15 cellular contexts compared by ENCODE assay signal in genomic region chr5:16551628-16552027, GRCh38.
DNase-seq lines count a peak whose midpoint lies in the region; ATAC-seq and TF ChIP-seq lines count a peak whose summit lies in the region.
"Had no signal": no experiment of that assay in that cellular context is flagged by ENCODE, and none has a peak within 500 bp of the region (broad histone marks: within the 10 kb centered on the region; RNA-seq: fewer than 3 reads in every experiment).

No MANE protein-coding gene starts in this region.

- no peaks in the 10 kb centered on the region for H3K36me3 Mint-ChIP-seq in activated T-helper 1 cell treated with anti-CD3 and anti-CD28 coated beads, Interleukin-12 subunit alpha, Interleukin-12 subunit beta, Interleukin-2, Interleukin-4 antibody, amounts not matched to agents 30 ng/mL and 10 ng/mL and 1 ng/mL, durations not matched to agents 14 hours and 24 hours and 36 hours (ENCODE audit: low read depth)

- H3K4me3 Mint-ChIP-seq in activated T-helper 1 cell treated with anti-CD3 and anti-CD28 coated beads, Interleukin-12 subunit alpha, Interleukin-12 subunit beta, Interleukin-2, Interleukin-4 antibody, amounts not matched to agents 30 ng/mL and 10 ng/mL and 1 ng/mL, durations not matched to agents 14 hours and 24 hours and 36 hours: no peak overlapping the region
- H3K4me3 Mint-ChIP-seq: B cell had no signal

- no peak for TF ChIP-seq CTCF in left ventricle myocardium inferior (IDR thresholded peaks at IDR 0.05; ENCODE audit: borderline replicate concordance)
- TF ChIP-seq CTCF in psoas muscle (IDR thresholded peaks at IDR 0.05): no peak

- H3K27me3 ChIP-seq in left ventricle myocardium inferior (ENCODE audit: low read depth) (no peaks in the 10 kb centered on the region), psoas muscle (ENCODE audit: insufficient read depth in 3 of 3, low read length in 2 of 3) (no peaks in the 10 kb centered on the region)

- WGBS in psoas muscle, 3 donors: 54 to 66% (median 60%) methylated on average over 2 of the region's 2 CpGs

- H3K27ac Mint-ChIP-seq in activated T-helper 1 cell treated with anti-CD3 and anti-CD28 coated beads, Interleukin-12 subunit alpha, Interleukin-12 subunit beta, Interleukin-2, Interleukin-4 antibody, amounts not matched to agents 30 ng/mL and 10 ng/mL and 1 ng/mL, durations not matched to agents 14 hours and 24 hours and 36 hours: no peak overlapping the region
- H3K27ac Mint-ChIP-seq: B cell had no signal

- H3K4me1 ChIP-seq in left ventricle myocardium inferior (peaks cover 37% of the 10 kb centered on the region), psoas muscle (peaks cover 39% of the 10 kb centered on the region)

- H3K4me1 Mint-ChIP-seq in activated T-helper 1 cell treated with anti-CD3 and anti-CD28 coated beads, Interleukin-12 subunit alpha, Interleukin-12 subunit beta, Interleukin-2, Interleukin-4 antibody, amounts not matched to agents 30 ng/mL and 10 ng/mL and 1 ng/mL, durations not matched to agents 14 hours and 24 hours and 36 hours (ENCODE audit: low read depth): peaks cover 10% of the 10 kb centered on the region

- H3K9me3 ChIP-seq in left ventricle myocardium inferior (replicated peaks) (no peaks in the 10 kb centered on the region), psoas muscle (no peaks in the 10 kb centered on the region)

- intact Hi-C loops in left ventricle myocardium inferior (cut with micrococcal nuclease): no loop called here
- intact Hi-C loops in cardiac septum (cut with DNase I): loop anchor here (2.0 kb wide), 2 partner anchors 61 to 115 kb away; no protein-coding TSS in a partner anchor
- intact Hi-C loops in psoas muscle (cut with DNase I): loop anchor here (2.0 to 10.0 kb wide), 3 partner anchors 63 to 113 kb away; no protein-coding TSS in a partner anchor
- intact Hi-C loops in activated T-helper 1 cell treated with anti-CD3 and anti-CD28 coated beads, Interleukin-12 subunit alpha, Interleukin-12 subunit beta, Interleukin-2, Interleukin-4 antibody, amounts not matched to agents 30 ng/mL and 10 ng/mL and 1 ng/mL, durations not matched to agents 14 hours and 24 hours and 36 hours (cut with micrococcal nuclease): loop anchor here (2.0 to 5.0 kb wide), 3 partner anchors 65 to 116 kb away; partner anchors contain the start of gene RETREG1

- no peaks in the 10 kb centered on the region for H3K27me3 Mint-ChIP-seq in activated T-helper 1 cell treated with anti-CD3 and anti-CD28 coated beads, Interleukin-12 subunit alpha, Interleukin-12 subunit beta, Interleukin-2, Interleukin-4 antibody, amounts not matched to agents 30 ng/mL and 10 ng/mL and 1 ng/mL, durations not matched to agents 14 hours and 24 hours and 36 hours (ENCODE audit: insufficient read depth)
- H3K27me3 Mint-ChIP-seq: B cell had no signal

- H3K36me3 ChIP-seq in left ventricle myocardium inferior (no peaks in the 10 kb centered on the region), psoas muscle (ENCODE audit: insufficient read depth in 1 of 2, low read depth in 1 of 2) (no peaks in the 10 kb centered on the region)

- no peaks in the 10 kb centered on the region for H3K9me3 Mint-ChIP-seq in activated T-helper 1 cell treated with anti-CD3 and anti-CD28 coated beads, Interleukin-12 subunit alpha, Interleukin-12 subunit beta, Interleukin-2, Interleukin-4 antibody, amounts not matched to agents 30 ng/mL and 10 ng/mL and 1 ng/mL, durations not matched to agents 14 hours and 24 hours and 36 hours
- H3K9me3 Mint-ChIP-seq: IgD-negative memory B cell had no signal

- DNase-seq in left ventricle myocardium inferior (no peak), cardiac septum (ENCODE audit: low spot score) (no peak), psoas muscle (no peak)
- DNase-seq in effector CD8-positive, alpha-beta T cell (lab: John Stamatoyannopoulos, UW): no peak
- DNase-seq in activated T-helper 1 cell treated with anti-CD3 and anti-CD28 coated beads, Interleukin-12 subunit alpha, Interleukin-12 subunit beta, Interleukin-2, Interleukin-4 antibody, amounts not matched to agents 30 ng/mL and 10 ng/mL and 1 ng/mL, durations not matched to agents 14 hours and 24 hours and 36 hours (ENCODE audit: low spot score): no peak
- DNase-seq: DMS79, NCI-H1417, NCI-H187, NCI-H446, NCI-H526 treated with DMSO at 0.1 percent for 48 hours, Right ventricle myocardium superior had no signal

- H3K4me3 ChIP-seq in left ventricle myocardium inferior: no peak overlapping the region
- no peak overlapping the region for H3K4me3 ChIP-seq in psoas muscle

- no peak for ATAC-seq in psoas muscle
- no peak for ATAC-seq in HG02610 (IDR thresholded peaks at IDR 0.05; ENCODE audit: unreplicated experiment)

- H3K27ac ChIP-seq in left ventricle myocardium inferior (replicated peaks) (peak overlapping the region; percentile 71), cingulate gyrus (ENCODE audit: low read depth, low read length) (peak overlapping the region; percentile 73), psoas muscle (peak overlapping the region; percentile 84)
